In the genomic region with DNA sequence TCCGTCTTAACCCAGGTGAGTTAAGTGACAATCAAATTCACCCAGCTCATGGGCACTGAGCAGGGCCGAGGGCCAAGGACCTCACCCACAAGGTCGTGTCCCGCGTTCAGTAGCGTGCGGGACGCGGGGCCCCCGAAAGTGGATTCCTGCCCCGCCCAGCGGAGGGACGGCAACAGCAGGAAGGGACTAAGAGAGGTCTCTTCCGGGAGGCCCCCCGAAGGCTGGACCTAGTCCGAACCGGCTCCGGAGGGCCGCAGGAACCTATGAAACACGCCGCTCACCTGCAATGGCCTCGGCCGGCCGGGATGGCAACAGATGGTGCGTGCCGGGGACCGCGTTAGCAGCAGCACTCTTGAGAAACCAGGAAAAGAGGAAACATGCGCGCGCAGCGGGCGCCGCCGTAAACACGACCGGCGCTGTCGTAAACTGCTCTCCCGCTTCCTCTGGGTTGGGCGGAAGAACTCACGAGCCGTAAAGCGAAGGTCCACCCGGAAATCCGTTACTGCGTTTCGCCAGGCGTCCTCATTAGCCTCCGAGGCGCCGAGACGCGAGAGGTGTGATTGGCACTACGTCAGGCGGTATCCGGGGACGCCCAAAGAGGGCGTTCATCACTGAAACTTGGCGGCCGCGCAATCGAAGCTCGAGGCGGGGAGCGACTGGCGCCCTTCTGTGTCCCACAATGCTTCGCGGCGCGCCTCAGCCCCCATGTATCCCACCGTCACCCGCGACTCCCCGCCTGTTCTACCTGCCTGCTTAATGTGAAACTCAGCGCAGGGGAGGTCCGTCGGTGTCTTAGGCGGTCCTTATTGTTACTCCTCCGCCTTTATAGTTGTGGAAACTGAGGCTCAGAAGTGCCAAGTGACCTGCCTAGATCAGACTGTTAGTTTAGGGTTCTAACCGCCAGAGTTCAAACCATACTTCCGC, we compare ENCODE assay signal across 8 cellular contexts. TPM values are rescaled to one million over a fixed set of nuclear protein-coding genes. Genes with fewer than 3 reads are reported as not detected.
DNase-seq lines count a peak whose midpoint lies in the region; ATAC-seq and TF ChIP-seq lines count a peak whose summit lies in the region.

A gene with protein sequence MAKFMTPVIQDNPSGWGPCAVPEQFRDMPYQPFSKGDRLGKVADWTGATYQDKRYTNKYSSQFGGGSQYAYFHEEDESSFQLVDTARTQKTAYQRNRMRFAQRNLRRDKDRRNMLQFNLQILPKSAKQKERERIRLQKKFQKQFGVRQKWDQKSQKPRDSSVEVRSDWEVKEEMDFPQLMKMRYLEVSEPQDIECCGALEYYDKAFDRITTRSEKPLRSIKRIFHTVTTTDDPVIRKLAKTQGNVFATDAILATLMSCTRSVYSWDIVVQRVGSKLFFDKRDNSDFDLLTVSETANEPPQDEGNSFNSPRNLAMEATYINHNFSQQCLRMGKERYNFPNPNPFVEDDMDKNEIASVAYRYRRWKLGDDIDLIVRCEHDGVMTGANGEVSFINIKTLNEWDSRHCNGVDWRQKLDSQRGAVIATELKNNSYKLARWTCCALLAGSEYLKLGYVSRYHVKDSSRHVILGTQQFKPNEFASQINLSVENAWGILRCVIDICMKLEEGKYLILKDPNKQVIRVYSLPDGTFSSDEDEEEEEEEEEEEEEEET (minus strand): TSS at position 372 of the 924 bp plus-strand sequence. CDS start 3,045 bp downstream, outside the sequence.

- WGBS in heart left ventricle, 4 donors, result 0 to 1% (median 0%) methylated on average over 61 to 82 of the region's 82 CpGs

- peak within 1 kb of the TSS; percentile 68 to 96 (median 92) for H3K27ac ChIP-seq in heart left ventricle

- TF ChIP-seq CTCF in GM13976 (IDR thresholded peaks at IDR 0.05; ENCODE audit: borderline replicate concordance, control extremely low read depth, extremely low read depth, insufficient read depth, missing control alignments) (no peak), heart left ventricle (IDR thresholded peaks at IDR 0.05) (peak in 7 of 12 donors; percentile 4 to 32 (median 8)), type B pancreatic cell (conservative IDR thresholded peaks at IDR 0.05) (no peak)

- no peaks in the 10 kb centered on the region for H3K27me3 Mint-ChIP-seq in type B pancreatic cell

- no peaks in the 10 kb centered on the region for H3K27me3 ChIP-seq in heart left ventricle

- in situ Hi-C loops in GM13976 (cut with MboI; ENCODE audit: low sequenced_read_pairs, unreplicated experiment), result no loop called here

- peak within 1 kb of the TSS; percentile 99 for H3K27ac Mint-ChIP-seq in type B pancreatic cell

- peak within 1 kb of the TSS; percentile 97 for H3K4me3 Mint-ChIP-seq in type B pancreatic cell

- DNase-seq in GM13976 (ENCODE audit: low spot score) (peak; percentile 95), NCI-H146 treated with DMSO at 0.1 percent for 48 hours (lab: John Stamatoyannopoulos, UW; ENCODE audit: unreplicated experiment) (peak; percentile 93), amniotic epithelial cell (ENCODE audit: low read depth) (peak; percentile 99), heart left ventricle (peak; percentile 98 to 99 (median 99)), pons (ENCODE audit: low spot score) (peak; percentile 99), type B pancreatic cell (ENCODE audit: extremely low spot score, unreplicated experiment) (peak; percentile 95)

- no peaks in the 10 kb centered on the region for H3K9me3 Mint-ChIP-seq in type B pancreatic cell

- TF ChIP-seq POLR2A in heart left ventricle (IDR thresholded peaks at IDR 0.05), result peak in 1 of 2 donors; percentile 66

- peaks cover 4 to 35% (median 31%) of the 10 kb centered on the region in 9 donors for H3K36me3 ChIP-seq in heart left ventricle

- ATAC-seq in HG02870 (IDR thresholded peaks at IDR 0.05; ENCODE audit: unreplicated experiment) (peak; percentile 94), heart left ventricle (peak; percentile 96 to 97 (median 96))

- H3K9me3 ChIP-seq in heart left ventricle, result no peaks in the 10 kb centered on the region

- H3K4me1 Mint-ChIP-seq in type B pancreatic cell (ENCODE audit: unreplicated experiment), result peaks cover 5% of the 10 kb centered on the region

- H3K4me1 ChIP-seq in heart left ventricle, result peaks cover 0 to 23% (median 17%) of the 10 kb centered on the region in 12 donors

- peak within 1 kb of the TSS; percentile 61 to 97 (median 91) for H3K4me3 ChIP-seq in heart left ventricle

- intact Hi-C loops in T-helper 1 cell treated with Interleukin-12 subunit alpha and Interleukin-12 subunit beta and Interleukin-4 antibody, amounts not matched to agents 30 ng/mL and 1 ng/mL, for 36 hours (cut with micrococcal nuclease), result loop anchor here (1.0 to 5.0 kb wide), 12 partner anchors 22 to 1320 kb away; a partner anchor contains a TSS
- intact Hi-C loops in heart left ventricle (cut with DNase I), result no loop called here

- peaks cover 21% of the 10 kb centered on the region for H3K36me3 Mint-ChIP-seq in type B pancreatic cell

RNA-seq across cellular contexts. Expression of the gene that starts here (rescaled TPM):
- total RNA-seq in T-helper 1 cell treated with Interleukin-12 subunit alpha and Interleukin-12 subunit beta and Interleukin-4 antibody, amounts not matched to agents 30 ng/mL and 1 ng/mL, for 36 hours, result 198 and 201 TPM in 2 replicates
- total RNA-seq in heart left ventricle (100 to 1,000 TPM in 3 of 9 donors, 10 to 100 TPM in 6; 73.6 to 206 (median 89.4) TPM), type B pancreatic cell (ENCODE audit: low replicate concordance) (162 and 190 TPM in 2 replicates)
- 100 to 1,000 TPM in 1 of 2 donors, 10 to 100 TPM in 1; 75.7 to 192 TPM for polyA plus RNA-seq in heart left ventricle

Comparison
In these comparisons a context has a peak if more than half of its experiments do, and no peak if none do; other contexts are left out.
1. Peak in every context shown above with its lines: DNase-seq, ATAC-seq, H3K4me3 ChIP-seq and H3K27ac ChIP-seq.
2. CTCF ChIP-seq: peak in heart left ventricle (7 of 12); none in GM13976 (single experiment) and type B pancreatic cell (single experiment).